8 cellular contexts compared by ENCODE assay signal in the genomic region with DNA sequence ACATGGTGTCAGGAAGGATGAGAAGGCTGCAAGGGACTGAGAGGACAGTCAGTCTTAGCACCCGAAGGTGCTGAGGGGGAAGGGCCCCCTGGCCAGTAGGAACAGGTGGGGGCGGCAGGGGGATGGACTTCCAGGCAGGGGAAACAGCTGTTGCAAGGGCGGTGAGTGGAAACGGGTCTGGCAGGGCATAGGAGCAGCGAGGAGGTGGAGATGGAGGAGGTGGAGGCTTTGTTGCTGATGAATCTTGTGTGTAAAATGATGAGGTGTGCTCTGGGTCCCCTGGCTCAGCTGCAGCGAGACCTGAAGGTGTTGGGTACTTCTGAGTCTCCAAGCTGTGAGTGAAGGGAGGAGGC. TPM values are rescaled to one million over a fixed set of nuclear protein-coding genes. Genes with fewer than 3 reads are reported as not detected.
DNase-seq lines count a peak whose midpoint lies in the region; ATAC-seq, FAIRE-seq and TF ChIP-seq lines count a peak whose summit lies in the region.

No MANE protein-coding gene starts in this region.

- H2AFZ ChIP-seq in K562 (ENCODE audit: low read depth, low read length): no peak overlapping the region

- H3K79me2 ChIP-seq in K562 (ENCODE audit: control insufficient read depth, insufficient read depth, low read length): peaks cover 26% of the 10 kb centered on the region

- DNase-seq in left ventricle myocardium inferior (no peak), Right ventricle myocardium inferior (ENCODE audit: missing footprints) (no peak), K562 (ENCODE audit: extremely low read depth in 1 of 4, low spot score in 3 of 4) (peak in 1 of 4 experiments; percentile 35), mucosa of descending colon (no peak), vagina (ENCODE audit: extremely low spot score in 2 of 2) (no peak)

- in situ Hi-C loops in K562 (cut with MboI): no loop called here

- H3K27ac ChIP-seq in left ventricle myocardium inferior (replicated peaks) (peak overlapping the region; percentile 67), K562 (ENCODE audit: extremely low read depth, low read depth, low read length) (no peak overlapping the region; the same call in 2 of the 3 replicates), vagina (peak overlapping the region; percentile 53)

- no peaks in the 10 kb centered on the region for H3K27me3 ChIP-seq in left ventricle myocardium inferior (ENCODE audit: low read depth)
- no peaks in the 10 kb centered on the region for H3K27me3 ChIP-seq in K562 (ENCODE audit: control insufficient read depth in 2 of 2, insufficient read depth in 2 of 2, low read length in 2 of 2)
- H3K27me3 ChIP-seq in vagina: no peaks in the 10 kb centered on the region

- POLR2A ChIA-PET in K562 (lab: Yijun Ruan, JAX): interaction anchor here (0.6 kb wide), 1 partner anchor 350 kb away, joined by 3 read pairs; no protein-coding TSS in a partner anchor

- H4K20me1 ChIP-seq in K562 (replicated peaks; ENCODE audit: control insufficient read depth, insufficient read depth, low read length): peaks cover 9% of the 10 kb centered on the region; the same call in 1 of the 2 replicates

- H3K9me3 ChIP-seq in left ventricle myocardium inferior (replicated peaks) (no peaks in the 10 kb centered on the region), K562 (replicated peaks; ENCODE audit: control insufficient read depth, insufficient read depth, low read depth, low read length) (no peaks in the 10 kb centered on the region), mucosa of descending colon (no peaks in the 10 kb centered on the region), vagina (no peaks in the 10 kb centered on the region)

- H3K9me1 ChIP-seq in K562 (ENCODE audit: control insufficient read depth, insufficient read depth, low read length): no peaks in the 10 kb centered on the region

- WGBS in K562 (ENCODE audit: insufficient coverage, low coverage, missing lambda C conversion rate): 16% methylated on average over 5 of the region's 6 CpGs

- H3K4me2 ChIP-seq in K562 (ENCODE audit: insufficient read depth, low read length): peak overlapping the region; percentile 90

- FAIRE-seq in K562 (lab: Jason Lieb, UNC): no peak

- no peak for TF ChIP-seq RAD21 in K562 (CRISPR knock-in tag; conservative IDR thresholded peaks at IDR 0.05 in 1 of 2, IDR thresholded peaks at IDR 0.05 in 1 of 2)

- H3K4me3 ChIP-seq in left ventricle myocardium inferior: peak overlapping the region; percentile 96
- peak overlapping the region; percentile 87 for H3K4me3 ChIP-seq in K562
- peak overlapping the region; percentile 90 for H3K4me3 ChIP-seq in mucosa of descending colon
- peak overlapping the region; percentile 85 to 98 for H3K4me3 ChIP-seq in vagina

- CTCF ChIA-PET in K562 (lab: Yijun Ruan, JAX; ENCODE audit: low intra/inter-chr PET ratio): no interaction called here

- TF ChIP-seq POLR2A in K562 (conservative IDR thresholded peaks at IDR 0.05) (no peak), vagina (IDR thresholded peaks at IDR 0.05) (no peak)

- intact Hi-C loops in left ventricle myocardium inferior (cut with micrococcal nuclease): no loop called here
- intact Hi-C loops in Right ventricle myocardium inferior (cut with DNase I): no loop called here
- intact Hi-C loops in K562 (cut with micrococcal nuclease): no loop called here
- intact Hi-C loops in mucosa of descending colon (cut with DNase I, micrococcal nuclease): no loop called here
- intact Hi-C loops in vagina (cut with DNase I): no loop called here

- no peak for TF ChIP-seq EP300 in K562 (IDR thresholded peaks at IDR 0.05; ENCODE audit: low read length)

- ATAC-seq in Right ventricle myocardium inferior (no peak), K562 (no peak), mucosa of descending colon (no peak), GM21529 (IDR thresholded peaks at IDR 0.05; ENCODE audit: unreplicated experiment) (no peak), HG03432 (IDR thresholded peaks at IDR 0.05; ENCODE audit: unreplicated experiment) (no peak), GM21528 (IDR thresholded peaks at IDR 0.05; ENCODE audit: low FRiP score, unreplicated experiment) (no peak)

- no TSS peak for BruUV-seq in K562 (replicated peaks; lab: Mats Ljungman, UMichigan)

- H3K9ac ChIP-seq in K562 (ENCODE audit: insufficient read depth in 1 of 2, low read depth in 2 of 2, low read length in 2 of 2): peak overlapping the region; percentile 62 to 97; a peak in 3 of 4 replicates

- TF ChIP-seq CTCF in left ventricle myocardium inferior (IDR thresholded peaks at IDR 0.05; ENCODE audit: borderline replicate concordance) (no peak), K562 (IDR thresholded peaks at IDR 0.05 in 2 of 3, conservative IDR thresholded peaks at IDR 0.05 in 1 of 3; ENCODE audit: insufficient read depth in 2 of 3, low read depth in 1 of 3, low read length in 3 of 3) (no peak), mucosa of descending colon (IDR thresholded peaks at IDR 0.05) (no peak), vagina (IDR thresholded peaks at IDR 0.05) (no peak)

- H3K4me1 ChIP-seq in left ventricle myocardium inferior (peaks cover 63% of the 10 kb centered on the region), K562 (replicated peaks in 1 of 2; ENCODE audit: control insufficient read depth in 2 of 2, insufficient read depth in 2 of 2, low read length in 2 of 2) (peaks cover 27 to 43% of the 10 kb centered on the region in 2 experiments; a peak in 4 of 5 replicates), mucosa of descending colon (ENCODE audit: low read depth) (peaks cover 23% of the 10 kb centered on the region), vagina (peaks cover 49% of the 10 kb centered on the region)

- H3K36me3 ChIP-seq in left ventricle myocardium inferior (peaks cover 24% of the 10 kb centered on the region), K562 (ENCODE audit: control insufficient read depth, insufficient read depth, low read length) (peaks cover 39% of the 10 kb centered on the region; the same call in 2 of the 3 replicates), mucosa of descending colon (ENCODE audit: low read depth) (no peaks in the 10 kb centered on the region), vagina (peaks cover 0 to 19% of the 10 kb centered on the region in 2 donors)

RNA-seq across cellular contexts. Expression of gene MAP1S, which starts 1.2 kb away (rescaled TPM):
- total RNA-seq in left ventricle myocardium inferior (21.4 TPM), Right ventricle myocardium inferior (26.0 TPM), K562 (2014; rRNA removed) (23.0 and 36.9 TPM in 2 replicates), K562 (2014; rRNA removed; fragmentation: Illumina TruSeq; extraction: Trizol) (3.0 and 5.3 TPM in 2 replicates), K562 (2015; rRNA removed; fragmentation: Illumina TruSeq; extraction: Trizol) (9.5 and 11.0 TPM in 2 replicates), K562 (2021) (79.8 and 81.0 TPM in 2 replicates), mucosa of descending colon (10 to 100 TPM; 42.2 to 57.2 (median 44.7) TPM), vagina (30.2 TPM)
- total RNA-seq in K562 (2011; cell fraction: chromatin; rRNA removed; ENCODE audit: low replicate concordance): 19.7 and 56.1 TPM in 2 replicates
- 33.4 and 40.5 TPM in 2 replicates for total RNA-seq in K562 (2011; cell fraction: nucleolus; rRNA removed)
- 34.0 and 46.6 TPM in 2 replicates for total RNA-seq in K562 (2011; cell fraction: nucleoplasm; rRNA removed)
- polyA plus RNA-seq in K562 (2011; rRNA removed) (5.9 and 18.2 TPM in 2 replicates), K562 (2014; fragmentation: Illumina TruSeq; extraction: Trizol) (33.0 and 48.4 TPM in 2 replicates), K562 (2014; fragmentation: Nextera tagmentation; extraction: Ambion mirVana) (1 to 10 TPM; 2.0 to 3.0 TPM), K562 (2014; rRNA removed) (12.2 and 13.9 TPM in 2 replicates)
- polyA plus RNA-seq in K562 (2011; cell fraction: cytosol; rRNA removed): 11.0 and 28.6 TPM in 2 replicates
- polyA plus RNA-seq in K562 (2011; cell fraction: nucleus; rRNA removed): 17.9 and 37.4 TPM in 2 replicates
- polyA plus RNA-seq in K562 (2012): 85.3 and 93.8 TPM in 2 replicates
- polyA minus RNA-seq in K562 (2011; rRNA and poly(A)+ RNA removed): 12.8 and 15.3 TPM in 2 replicates
- 65.8 and 95.4 TPM in 2 replicates for polyA minus RNA-seq in K562 (2011; cell fraction: cytosol; rRNA and poly(A)+ RNA removed)
- polyA minus RNA-seq in K562 (2011; cell fraction: nucleus; rRNA and poly(A)+ RNA removed): 15.6 and 19.3 TPM in 2 replicates

RNA-seq across cellular contexts. Expression of gene FCHO1, which starts 30.8 kb away (rescaled TPM):
- total RNA-seq in left ventricle myocardium inferior: 0.71 TPM
- total RNA-seq in Right ventricle myocardium inferior: 0.24 TPM
- total RNA-seq in K562 (2011; cell fraction: chromatin; rRNA removed; ENCODE audit: low replicate concordance): 225 and 536 TPM in 2 replicates
- total RNA-seq in K562 (2011; cell fraction: nucleolus; rRNA removed): 220 and 237 TPM in 2 replicates
- total RNA-seq in K562 (2011; cell fraction: nucleoplasm; rRNA removed): 234 and 250 TPM in 2 replicates
- 25.4 and 33.0 TPM in 2 replicates for total RNA-seq in K562 (2014; rRNA removed)
- 9.2 and 14.3 TPM in 2 replicates for total RNA-seq in K562 (2014; rRNA removed; fragmentation: Illumina TruSeq; extraction: Trizol)
- 18.1 and 18.3 TPM in 2 replicates for total RNA-seq in K562 (2015; rRNA removed; fragmentation: Illumina TruSeq; extraction: Trizol)
- 51.9 and 58.9 TPM in 2 replicates for total RNA-seq in K562 (2021)
- polyA plus RNA-seq in K562 (2011; rRNA removed): 9.3 and 19.3 TPM in 2 replicates
- 9.1 and 14.7 TPM in 2 replicates for polyA plus RNA-seq in K562 (2011; cell fraction: cytosol; rRNA removed)
- 80.2 and 106 TPM in 2 replicates for polyA plus RNA-seq in K562 (2011; cell fraction: nucleus; rRNA removed)
- polyA plus RNA-seq in K562 (2012): 31.6 and 56.4 TPM in 2 replicates
- polyA plus RNA-seq in K562 (2014; fragmentation: Illumina TruSeq; extraction: Trizol): 24.2 and 32.6 TPM in 2 replicates
- polyA plus RNA-seq in K562 (2014; fragmentation: Nextera tagmentation; extraction: Ambion mirVana): under 1 TPM; 0.21 to 0.67 TPM
- polyA plus RNA-seq in K562 (2014; rRNA removed): 26.6 and 28.7 TPM in 2 replicates
- 45.3 and 55.3 TPM in 2 replicates for polyA minus RNA-seq in K562 (2011; rRNA and poly(A)+ RNA removed)
- polyA minus RNA-seq in K562 (2011; cell fraction: cytosol; rRNA and poly(A)+ RNA removed): 28.8 and 38.7 TPM in 2 replicates
- polyA minus RNA-seq in K562 (2011; cell fraction: nucleus; rRNA and poly(A)+ RNA removed): 95.9 and 141 TPM in 2 replicates
- total RNA-seq in mucosa of descending colon: 1 to 10 TPM; 3.4 to 4.4 (median 4.2) TPM
- 12.3 TPM for total RNA-seq in vagina

RNA-seq across cellular contexts. Expression of gene UNC13A, which starts 32.3 kb away (rescaled TPM):
- total RNA-seq in left ventricle myocardium inferior (0.05 TPM), Right ventricle myocardium inferior (0.03 TPM), K562 (2014; rRNA removed) (0.24 and 0.27 TPM in 2 replicates), K562 (2014; rRNA removed; fragmentation: Illumina TruSeq; extraction: Trizol) (0.18 and 0.19 TPM in 2 replicates), K562 (2015; rRNA removed; fragmentation: Illumina TruSeq; extraction: Trizol) (0.15 and 0.25 TPM in 2 replicates), K562 (2021) (0.13 and 0.38 TPM in 2 replicates), mucosa of descending colon (under 1 TPM; 0.53 to 0.85 (median 0.72) TPM), vagina (0.49 TPM)
- 5.0 and 12.3 TPM in 2 replicates for total RNA-seq in K562 (2011; cell fraction: chromatin; rRNA removed; ENCODE audit: low replicate concordance)
- 2.5 and 5.7 TPM in 2 replicates for total RNA-seq in K562 (2011; cell fraction: nucleolus; rRNA removed)
- 2.9 and 4.6 TPM in 2 replicates for total RNA-seq in K562 (2011; cell fraction: nucleoplasm; rRNA removed)
- polyA plus RNA-seq in K562 (2011; rRNA removed) (0.34 and 1.0 TPM in 2 replicates), K562 (2014; fragmentation: Illumina TruSeq; extraction: Trizol) (0.28 and 0.31 TPM in 2 replicates), K562 (2014; fragmentation: Nextera tagmentation; extraction: Ambion mirVana) (under 1 TPM; 0.03 to 0.04 TPM), K562 (2014; rRNA removed) (0.16 and 0.20 TPM in 2 replicates)
- 0.24 and 0.81 TPM in 2 replicates for polyA plus RNA-seq in K562 (2011; cell fraction: cytosol; rRNA removed)
- polyA plus RNA-seq in K562 (2011; cell fraction: nucleus; rRNA removed): 1.5 and 8.3 TPM in 2 replicates
- 0.28 and 0.66 TPM in 2 replicates for polyA plus RNA-seq in K562 (2012)
- 0.63 and 1.4 TPM in 2 replicates for polyA minus RNA-seq in K562 (2011; rRNA and poly(A)+ RNA removed)
- polyA minus RNA-seq in K562 (2011; cell fraction: cytosol; rRNA and poly(A)+ RNA removed): 0.27 and 0.95 TPM in 2 replicates
- polyA minus RNA-seq in K562 (2011; cell fraction: nucleus; rRNA and poly(A)+ RNA removed): 1.1 and 2.3 TPM in 2 replicates
